ENCODE assay signal across 8 cellular contexts in genomic region chr5:42908086-42908485, GRCh38.
A peak's percentile ranks its signal among the peaks of the same experiment; 100 is the strongest.
DNase-seq lines count a peak whose midpoint lies in the region; ATAC-seq and TF ChIP-seq lines count a peak whose summit lies in the region.

No MANE protein-coding gene starts in this region.

- no peaks in the 10 kb centered on the region for H3K79me2 ChIP-seq in Karpas-422 (ENCODE audit: low read length)

- H3K4me3 ChIP-seq in Karpas-422 (ENCODE audit: low read length): no peak overlapping the region
- H3K4me3 ChIP-seq in skeletal muscle tissue (ENCODE audit: low read length in 3 of 3): peak overlapping the region; percentile 77 to 87 (median 84)

- H3K27me3 ChIP-seq in Karpas-422 (ENCODE audit: low read length) (no peaks in the 10 kb centered on the region), skeletal muscle tissue (ENCODE audit: control insufficient read depth in 3 of 3, insufficient read depth in 3 of 3, low read length in 3 of 3) (peaks cover 0 to 5% (median 0%) of the 10 kb centered on the region in 3 donors)

- H3K27me3 Mint-ChIP-seq in T-helper 1 cell treated with Interleukin-12 subunit alpha and Interleukin-12 subunit beta and Interleukin-4 antibody, amounts not matched to agents 30 μg/mL and 1 μg/mL, for 36 hours (ENCODE audit: low read depth): peaks cover 36% of the 10 kb centered on the region
- peaks cover 31% of the 10 kb centered on the region for H3K27me3 Mint-ChIP-seq in chondrocyte (ENCODE audit: low read depth)

- no peak for ATAC-seq in left lobe of liver

- H4K20me1 ChIP-seq in Karpas-422 (ENCODE audit: insufficient read depth, low read depth, low read length): no peaks in the 10 kb centered on the region

- H3K27ac ChIP-seq in Karpas-422 (ENCODE audit: low read length) (no peak overlapping the region), skeletal muscle tissue (ENCODE audit: low read depth, low read length) (no peak overlapping the region)

- peak overlapping the region; percentile 90 for H3K4me3 Mint-ChIP-seq in T-helper 1 cell treated with Interleukin-12 subunit alpha and Interleukin-12 subunit beta and Interleukin-4 antibody, amounts not matched to agents 30 μg/mL and 1 μg/mL, for 36 hours
- H3K4me3 Mint-ChIP-seq in chondrocyte (ENCODE audit: unreplicated experiment): peak overlapping the region; percentile 80

- H3K9ac ChIP-seq in Karpas-422 (ENCODE audit: low read length): 0 out of 2 replicates have a peak overlapping the region, but pooled peaks have one; percentile 19
- peak overlapping the region in 2 of 3 donors; percentile 72 to 84 for H3K9ac ChIP-seq in skeletal muscle tissue (ENCODE audit: low read depth in 1 of 3, low read length in 3 of 3)

- peaks cover 13% of the 10 kb centered on the region for H3K4me1 Mint-ChIP-seq in T-helper 1 cell treated with Interleukin-12 subunit alpha and Interleukin-12 subunit beta and Interleukin-4 antibody, amounts not matched to agents 30 μg/mL and 1 μg/mL, for 36 hours (ENCODE audit: low read depth)
- peaks cover 9% of the 10 kb centered on the region for H3K4me1 Mint-ChIP-seq in chondrocyte (ENCODE audit: low read depth)

- peaks cover 26% of the 10 kb centered on the region for H3K4me1 ChIP-seq in Karpas-422 (ENCODE audit: low read length)
- peaks cover 6 to 7% (median 6%) of the 10 kb centered on the region in 3 donors for H3K4me1 ChIP-seq in skeletal muscle tissue (ENCODE audit: control insufficient read depth in 3 of 3, insufficient read depth in 3 of 3, low read length in 3 of 3)

- peak overlapping the region; percentile 84 for H2AFZ ChIP-seq in Karpas-422 (ENCODE audit: low read length)

- TF ChIP-seq CTCF in chondrocyte (IDR thresholded peaks at IDR 0.05): no peak

- H3K4me2 ChIP-seq in Karpas-422 (ENCODE audit: low read depth, low read length, poor library complexity, severe bottlenecking): peak overlapping the region; percentile 56

- H3K27ac Mint-ChIP-seq in T-helper 1 cell treated with Interleukin-12 subunit alpha and Interleukin-12 subunit beta and Interleukin-4 antibody, amounts not matched to agents 30 μg/mL and 1 μg/mL, for 36 hours: no peak overlapping the region
- no peak overlapping the region for H3K27ac Mint-ChIP-seq in chondrocyte (ENCODE audit: unreplicated experiment)

- no peaks in the 10 kb centered on the region for H3K36me3 Mint-ChIP-seq in T-helper 1 cell treated with Interleukin-12 subunit alpha and Interleukin-12 subunit beta and Interleukin-4 antibody, amounts not matched to agents 30 μg/mL and 1 μg/mL, for 36 hours (ENCODE audit: low read depth)
- no peaks in the 10 kb centered on the region for H3K36me3 Mint-ChIP-seq in chondrocyte (ENCODE audit: low read depth)

- DNase-seq in T-helper 1 cell (no peak), Karpas-422 (peak; percentile 61), chondrocyte (ENCODE audit: low spot score) (no peak), left lobe of liver (ENCODE audit: low spot score) (no peak), kidney glomerular epithelial cell (lab: John Stamatoyannopoulos, UW) (no peak), LoVo (ENCODE audit: low spot score) (no peak)

- H3K36me3 ChIP-seq in Karpas-422 (ENCODE audit: insufficient read depth, low read length) (no peaks in the 10 kb centered on the region), skeletal muscle tissue (ENCODE audit: control insufficient read depth in 3 of 3, insufficient read depth in 3 of 3, low read length in 3 of 3) (no peaks in the 10 kb centered on the region)

- no peaks in the 10 kb centered on the region for H3K9me3 Mint-ChIP-seq in T-helper 1 cell treated with Interleukin-12 subunit alpha and Interleukin-12 subunit beta and Interleukin-4 antibody, amounts not matched to agents 30 μg/mL and 1 μg/mL, for 36 hours
- no peaks in the 10 kb centered on the region for H3K9me3 Mint-ChIP-seq in chondrocyte (ENCODE audit: low read depth)

- no peaks in the 10 kb centered on the region for H3K9me2 ChIP-seq in Karpas-422 (replicated peaks; ENCODE audit: insufficient read depth, low read length)

- H3K9me3 ChIP-seq in Karpas-422 (ENCODE audit: low read length) (no peaks in the 10 kb centered on the region), skeletal muscle tissue (ENCODE audit: control insufficient read depth in 3 of 3, low read length in 3 of 3) (no peaks in the 10 kb centered on the region)
